ENCODE assay signal across 1 cellular context in the genomic region with DNA sequence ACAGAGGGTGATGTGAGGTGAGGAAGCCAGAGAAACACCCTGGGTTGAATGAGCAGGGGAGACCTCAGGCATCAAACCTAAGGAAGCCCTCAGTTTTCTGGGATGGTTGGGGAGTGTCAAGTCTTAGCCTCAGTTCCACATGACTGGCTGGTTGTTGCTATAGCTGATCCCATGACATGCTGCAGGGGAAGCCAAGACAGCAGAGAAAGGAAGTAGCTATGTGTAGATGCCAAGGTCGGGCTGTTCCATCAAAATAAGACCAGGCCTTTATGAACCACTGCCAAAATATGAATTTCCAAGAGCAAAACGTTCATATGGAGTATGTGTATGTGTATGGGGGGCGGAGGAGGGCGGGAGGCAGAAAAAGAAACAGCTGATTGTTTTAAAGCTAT.
TF ChIP-seq lines count a peak whose summit lies in the region.

No MANE protein-coding gene starts in this region.

TF ChIP-seq in GM23338, 12 proteins besides CTCF, POLR2A, EP300 and RAD21 (continued from another document):
- TF ChIP-seq, protein P1, sequence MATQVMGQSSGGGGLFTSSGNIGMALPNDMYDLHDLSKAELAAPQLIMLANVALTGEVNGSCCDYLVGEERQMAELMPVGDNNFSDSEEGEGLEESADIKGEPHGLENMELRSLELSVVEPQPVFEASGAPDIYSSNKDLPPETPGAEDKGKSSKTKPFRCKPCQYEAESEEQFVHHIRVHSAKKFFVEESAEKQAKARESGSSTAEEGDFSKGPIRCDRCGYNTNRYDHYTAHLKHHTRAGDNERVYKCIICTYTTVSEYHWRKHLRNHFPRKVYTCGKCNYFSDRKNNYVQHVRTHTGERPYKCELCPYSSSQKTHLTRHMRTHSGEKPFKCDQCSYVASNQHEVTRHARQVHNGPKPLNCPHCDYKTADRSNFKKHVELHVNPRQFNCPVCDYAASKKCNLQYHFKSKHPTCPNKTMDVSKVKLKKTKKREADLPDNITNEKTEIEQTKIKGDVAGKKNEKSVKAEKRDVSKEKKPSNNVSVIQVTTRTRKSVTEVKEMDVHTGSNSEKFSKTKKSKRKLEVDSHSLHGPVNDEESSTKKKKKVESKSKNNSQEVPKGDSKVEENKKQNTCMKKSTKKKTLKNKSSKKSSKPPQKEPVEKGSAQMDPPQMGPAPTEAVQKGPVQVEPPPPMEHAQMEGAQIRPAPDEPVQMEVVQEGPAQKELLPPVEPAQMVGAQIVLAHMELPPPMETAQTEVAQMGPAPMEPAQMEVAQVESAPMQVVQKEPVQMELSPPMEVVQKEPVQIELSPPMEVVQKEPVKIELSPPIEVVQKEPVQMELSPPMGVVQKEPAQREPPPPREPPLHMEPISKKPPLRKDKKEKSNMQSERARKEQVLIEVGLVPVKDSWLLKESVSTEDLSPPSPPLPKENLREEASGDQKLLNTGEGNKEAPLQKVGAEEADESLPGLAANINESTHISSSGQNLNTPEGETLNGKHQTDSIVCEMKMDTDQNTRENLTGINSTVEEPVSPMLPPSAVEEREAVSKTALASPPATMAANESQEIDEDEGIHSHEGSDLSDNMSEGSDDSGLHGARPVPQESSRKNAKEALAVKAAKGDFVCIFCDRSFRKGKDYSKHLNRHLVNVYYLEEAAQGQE (IDR thresholded peaks at IDR 0.05; ENCODE audit: unreplicated experiment): no peak
- TF ChIP-seq, protein P2, sequence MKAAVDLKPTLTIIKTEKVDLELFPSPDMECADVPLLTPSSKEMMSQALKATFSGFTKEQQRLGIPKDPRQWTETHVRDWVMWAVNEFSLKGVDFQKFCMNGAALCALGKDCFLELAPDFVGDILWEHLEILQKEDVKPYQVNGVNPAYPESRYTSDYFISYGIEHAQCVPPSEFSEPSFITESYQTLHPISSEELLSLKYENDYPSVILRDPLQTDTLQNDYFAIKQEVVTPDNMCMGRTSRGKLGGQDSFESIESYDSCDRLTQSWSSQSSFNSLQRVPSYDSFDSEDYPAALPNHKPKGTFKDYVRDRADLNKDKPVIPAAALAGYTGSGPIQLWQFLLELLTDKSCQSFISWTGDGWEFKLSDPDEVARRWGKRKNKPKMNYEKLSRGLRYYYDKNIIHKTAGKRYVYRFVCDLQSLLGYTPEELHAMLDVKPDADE (IDR thresholded peaks at IDR 0.05): no peak
- TF ChIP-seq POLR2AphosphoS5 (IDR thresholded peaks at IDR 0.05; ENCODE audit: low read depth): no peak
- no peak for TF ChIP-seq EZH2 (IDR thresholded peaks at IDR 0.05; ENCODE audit: low read depth, unreplicated experiment)
- TF ChIP-seq, protein P3, sequence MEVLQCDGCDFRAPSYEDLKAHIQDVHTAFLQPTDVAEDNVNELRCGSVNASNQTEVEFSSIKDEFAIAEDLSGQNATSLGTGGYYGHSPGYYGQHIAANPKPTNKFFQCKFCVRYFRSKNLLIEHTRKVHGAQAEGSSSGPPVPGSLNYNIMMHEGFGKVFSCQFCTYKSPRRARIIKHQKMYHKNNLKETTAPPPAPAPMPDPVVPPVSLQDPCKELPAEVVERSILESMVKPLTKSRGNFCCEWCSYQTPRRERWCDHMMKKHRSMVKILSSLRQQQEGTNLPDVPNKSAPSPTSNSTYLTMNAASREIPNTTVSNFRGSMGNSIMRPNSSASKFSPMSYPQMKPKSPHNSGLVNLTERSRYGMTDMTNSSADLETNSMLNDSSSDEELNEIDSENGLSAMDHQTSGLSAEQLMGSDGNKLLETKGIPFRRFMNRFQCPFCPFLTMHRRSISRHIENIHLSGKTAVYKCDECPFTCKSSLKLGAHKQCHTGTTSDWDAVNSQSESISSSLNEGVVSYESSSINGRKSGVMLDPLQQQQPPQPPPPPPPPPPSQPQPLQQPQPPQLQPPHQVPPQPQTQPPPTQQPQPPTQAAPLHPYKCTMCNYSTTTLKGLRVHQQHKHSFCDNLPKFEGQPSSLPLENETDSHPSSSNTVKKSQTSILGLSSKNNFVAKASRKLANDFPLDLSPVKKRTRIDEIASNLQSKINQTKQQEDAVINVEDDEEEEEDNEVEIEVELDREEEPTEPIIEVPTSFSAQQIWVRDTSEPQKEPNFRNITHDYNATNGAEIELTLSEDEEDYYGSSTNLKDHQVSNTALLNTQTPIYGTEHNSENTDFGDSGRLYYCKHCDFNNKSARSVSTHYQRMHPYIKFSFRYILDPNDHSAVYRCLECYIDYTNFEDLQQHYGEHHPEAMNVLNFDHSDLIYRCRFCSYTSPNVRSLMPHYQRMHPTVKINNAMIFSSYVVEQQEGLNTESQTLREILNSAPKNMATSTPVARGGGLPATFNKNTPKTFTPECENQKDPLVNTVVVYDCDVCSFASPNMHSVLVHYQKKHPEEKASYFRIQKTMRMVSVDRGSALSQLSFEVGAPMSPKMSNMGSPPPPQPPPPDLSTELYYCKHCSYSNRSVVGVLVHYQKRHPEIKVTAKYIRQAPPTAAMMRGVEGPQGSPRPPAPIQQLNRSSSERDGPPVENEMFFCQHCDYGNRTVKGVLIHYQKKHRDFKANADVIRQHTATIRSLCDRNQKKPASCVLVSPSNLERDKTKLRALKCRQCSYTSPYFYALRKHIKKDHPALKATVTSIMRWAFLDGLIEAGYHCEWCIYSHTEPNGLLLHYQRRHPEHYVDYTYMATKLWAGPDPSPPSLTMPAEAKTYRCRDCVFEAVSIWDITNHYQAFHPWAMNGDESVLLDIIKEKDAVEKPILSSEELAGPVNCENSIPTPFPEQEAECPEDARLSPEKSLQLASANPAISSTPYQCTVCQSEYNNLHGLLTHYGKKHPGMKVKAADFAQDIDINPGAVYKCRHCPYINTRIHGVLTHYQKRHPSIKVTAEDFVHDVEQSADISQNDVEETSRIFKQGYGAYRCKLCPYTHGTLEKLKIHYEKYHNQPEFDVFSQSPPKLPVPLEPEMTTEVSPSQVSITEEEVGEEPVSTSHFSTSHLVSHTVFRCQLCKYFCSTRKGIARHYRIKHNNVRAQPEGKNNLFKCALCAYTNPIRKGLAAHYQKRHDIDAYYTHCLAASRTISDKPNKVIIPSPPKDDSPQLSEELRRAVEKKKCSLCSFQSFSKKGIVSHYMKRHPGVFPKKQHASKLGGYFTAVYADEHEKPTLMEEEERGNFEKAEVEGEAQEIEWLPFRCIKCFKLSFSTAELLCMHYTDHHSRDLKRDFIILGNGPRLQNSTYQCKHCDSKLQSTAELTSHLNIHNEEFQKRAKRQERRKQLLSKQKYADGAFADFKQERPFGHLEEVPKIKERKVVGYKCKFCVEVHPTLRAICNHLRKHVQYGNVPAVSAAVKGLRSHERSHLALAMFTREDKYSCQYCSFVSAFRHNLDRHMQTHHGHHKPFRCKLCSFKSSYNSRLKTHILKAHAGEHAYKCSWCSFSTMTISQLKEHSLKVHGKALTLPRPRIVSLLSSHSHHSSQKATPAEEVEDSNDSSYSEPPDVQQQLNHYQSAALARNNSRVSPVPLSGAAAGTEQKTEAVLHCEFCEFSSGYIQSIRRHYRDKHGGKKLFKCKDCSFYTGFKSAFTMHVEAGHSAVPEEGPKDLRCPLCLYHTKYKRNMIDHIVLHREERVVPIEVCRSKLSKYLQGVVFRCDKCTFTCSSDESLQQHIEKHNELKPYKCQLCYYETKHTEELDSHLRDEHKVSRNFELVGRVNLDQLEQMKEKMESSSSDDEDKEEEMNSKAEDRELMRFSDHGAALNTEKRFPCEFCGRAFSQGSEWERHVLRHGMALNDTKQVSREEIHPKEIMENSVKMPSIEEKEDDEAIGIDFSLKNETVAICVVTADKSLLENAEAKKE (CRISPR knock-in tag; IDR thresholded peaks at IDR 0.05): no peak
- no peak for TF ChIP-seq JUNB (IDR thresholded peaks at IDR 0.05; ENCODE audit: unreplicated experiment)
- no peak for TF ChIP-seq EZH2phosphoT487 (IDR thresholded peaks at IDR 0.05; ENCODE audit: unreplicated experiment)
- no peak for TF ChIP-seq STAT1 (IDR thresholded peaks at IDR 0.05; ENCODE audit: unreplicated experiment)
- TF ChIP-seq ZNF331 (CRISPR knock-in tag; IDR thresholded peaks at IDR 0.05; ENCODE audit: low read depth): no peak
- no peak for TF ChIP-seq CREB1 (CRISPR knock-in tag; IDR thresholded peaks at IDR 0.05; ENCODE audit: low read depth)
